ENCODE assay signal across 1 cellular context in the genomic region with DNA sequence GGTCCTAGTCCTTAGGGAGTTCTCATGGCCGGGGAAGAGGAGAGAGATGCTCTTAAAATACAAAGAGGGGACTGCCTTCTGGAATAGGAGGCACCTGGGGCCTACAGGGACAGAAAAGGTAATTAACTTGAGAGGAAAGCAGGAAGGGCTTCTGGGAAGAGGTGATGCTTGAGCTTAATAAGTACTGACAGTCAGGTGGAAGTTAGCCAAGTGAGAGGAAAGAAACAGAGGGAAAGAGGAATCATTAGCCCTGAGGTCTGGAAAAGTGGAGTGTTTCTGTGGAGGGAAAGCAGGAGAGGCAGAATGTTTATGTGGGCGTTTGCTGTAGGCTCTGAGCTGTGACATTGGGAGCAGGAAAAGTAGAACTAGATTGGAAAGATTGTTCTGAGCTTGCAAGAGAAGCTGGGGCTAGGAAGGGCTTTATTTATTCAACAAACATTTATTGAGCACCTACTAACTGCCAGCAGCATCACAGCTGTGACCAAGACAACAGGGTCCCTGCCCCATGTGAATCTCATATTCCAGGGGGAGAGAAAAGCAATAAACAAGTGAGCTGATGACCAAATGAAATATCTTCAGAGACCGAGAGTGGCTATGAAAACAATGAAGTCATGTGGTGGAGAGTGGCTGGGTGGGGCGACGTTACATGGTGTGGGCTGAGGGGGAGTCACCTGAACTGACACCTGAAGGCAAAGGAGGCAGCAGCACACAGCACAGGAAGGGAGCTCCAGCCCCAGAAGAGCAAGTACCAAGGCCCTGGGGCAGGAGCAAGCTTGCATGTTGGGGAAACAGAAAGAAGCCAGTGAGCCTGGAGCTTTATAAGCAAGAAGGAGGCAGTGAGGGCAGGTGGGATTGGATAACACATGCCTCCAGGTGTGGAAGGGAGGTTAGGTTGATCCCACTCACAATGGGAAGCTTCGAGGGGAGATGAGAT.
A peak's percentile ranks its signal among the peaks of the same experiment; 100 is the strongest.
TF ChIP-seq lines count a peak whose summit lies in the region.

No MANE protein-coding gene starts in this region.

TF ChIP-seq in H1, 55 proteins besides CTCF, POLR2A, EP300 and RAD21:
- TF ChIP-seq EGR1 (IDR thresholded peaks at IDR 0.05; ENCODE audit: borderline replicate concordance, low read depth, low read length) (no peak), KDM1A (IDR thresholded peaks at IDR 0.05; ENCODE audit: borderline replicate concordance, low read length) (peak; percentile 53; the same call in 1 of the 2 replicates), CEBPB (IDR thresholded peaks at IDR 0.05; ENCODE audit: low read depth, low read length) (no peak), CHD1 (IDR thresholded peaks at IDR 0.05; ENCODE audit: low read depth, low read length) (no peak), SP1 (IDR thresholded peaks at IDR 0.05; ENCODE audit: low read depth, low read length) (no peak), TCF12 (IDR thresholded peaks at IDR 0.05; ENCODE audit: low read depth, low read length) (no peak)
